In genomic region chr13:33487575-33488243, GRCh38 we compare ENCODE assay signal across 9 cellular contexts.
DNase-seq lines count a peak whose midpoint lies in the region; ATAC-seq, FAIRE-seq and TF ChIP-seq lines count a peak whose summit lies in the region.
"Had no signal": no experiment of that assay in that cellular context is flagged by ENCODE, and none has a peak within 500 bp of the region (broad histone marks: within the 10 kb centered on the region; RNA-seq: fewer than 3 reads in every experiment).

No MANE protein-coding gene starts in this region.

- peaks cover 0 to 3% (median 0%) of the 10 kb centered on the region in 3 donors for H3K36me3 ChIP-seq in pancreas

- H3K27me3 Mint-ChIP-seq in activated CD4-positive, alpha-beta T cell treated with anti-CD3 and anti-CD28 coated beads for 36 hours, result peaks cover 8% of the 10 kb centered on the region

- H3K4me3 ChIP-seq in epithelial cell of esophagus (ENCODE audit: low read length) (no peak overlapping the region), pancreas (no peak overlapping the region)

- H3K27ac Mint-ChIP-seq in activated CD4-positive, alpha-beta T cell treated with anti-CD3 and anti-CD28 coated beads for 36 hours, result no peak overlapping the region
- H3K27ac Mint-ChIP-seq: activated naive CD4-positive, alpha-beta T cell treated with anti-CD3 and anti-CD28 coated beads, Interleukin-2, amount 50 U/mL, for 24 hours had no signal

- H3K4me1 Mint-ChIP-seq in activated CD4-positive, alpha-beta T cell treated with anti-CD3 and anti-CD28 coated beads for 36 hours, result no peaks in the 10 kb centered on the region
- H3K4me1 Mint-ChIP-seq: activated naive CD4-positive, alpha-beta T cell treated with anti-CD3 and anti-CD28 coated beads, Interleukin-2, amount 50 U/mL, for 24 hours had no signal

- ATAC-seq in GM19025 (IDR thresholded peaks at IDR 0.05; ENCODE audit: low read depth, unreplicated experiment), result peak; percentile 75
- peak in 3 of 4 donors; percentile 67 to 87 (median 85) for ATAC-seq in pancreas
- ATAC-seq in activated CD4-positive, alpha-beta T cell treated with anti-CD3 and anti-CD28 coated beads for 36 hours, result no peak
- no peak for ATAC-seq in GM21825 (IDR thresholded peaks at IDR 0.05; ENCODE audit: unreplicated experiment)

- no peak overlapping the region for H3K4me3 Mint-ChIP-seq in activated CD4-positive, alpha-beta T cell treated with anti-CD3 and anti-CD28 coated beads for 36 hours
- H3K4me3 Mint-ChIP-seq: activated naive CD4-positive, alpha-beta T cell treated with anti-CD3 and anti-CD28 coated beads, Interleukin-2, amount 50 U/mL, for 24 hours had no signal

- no peaks in the 10 kb centered on the region for H3K9me3 ChIP-seq in pancreas

- peaks cover 5% of the 10 kb centered on the region for H3K9me3 Mint-ChIP-seq in activated CD4-positive, alpha-beta T cell treated with anti-CD3 and anti-CD28 coated beads for 36 hours (ENCODE audit: low read depth)

- no peak for FAIRE-seq in pancreas (lab: Jason Lieb, UNC)

- in situ Hi-C loops in ACHN (cut with HindIII; ENCODE audit: low pct_ligation_motif_present, low pct_unique_long_range_greater_than_20kb, low sequenced_read_pairs), result no loop called here

- intact Hi-C loops in pancreas (cut with DNase I), result no loop called here
- intact Hi-C loops in activated CD4-positive, alpha-beta T cell treated with anti-CD3 and anti-CD28 coated beads for 36 hours (cut with DNase I, micrococcal nuclease), result no loop called here

- H3K27ac ChIP-seq in pancreas, result no peak overlapping the region

- DNase-seq in ACHN (peak; percentile 13), NCI-H524 treated with DMSO at 0.1 percent for 48 hours (lab: John Stamatoyannopoulos, UW) (peak; percentile 0), epithelial cell of esophagus (ENCODE audit: low read depth) (peak; percentile 56), pancreas (no peak), NCI-H1048 (lab: John Stamatoyannopoulos, UW) (no peak)
- no peak for DNase-seq in activated CD4-positive, alpha-beta T cell treated with anti-CD3 and anti-CD28 coated beads for 36 hours

- no peaks in the 10 kb centered on the region for H3K4me1 ChIP-seq in pancreas

- 83 to 89% methylated on average over 5 of the region's 5 CpGs for WGBS in pancreas, 2 donors

- no peaks in the 10 kb centered on the region for H3K27me3 ChIP-seq in pancreas

- POLR2A ChIA-PET in activated CD4-positive, alpha-beta T cell treated with anti-CD3 and anti-CD28 coated beads for 36 hours (lab: Charles Lee), result no interaction called here

- TF ChIP-seq CTCF in epithelial cell of esophagus (IDR thresholded peaks at IDR 0.05; ENCODE audit: insufficient read depth, low read depth, low read length, missing control alignments) (peak; percentile 47), pancreas (IDR thresholded peaks at IDR 0.05) (no peak)

- H3K36me3 Mint-ChIP-seq in activated CD4-positive, alpha-beta T cell treated with anti-CD3 and anti-CD28 coated beads for 36 hours (ENCODE audit: low read depth), result no peaks in the 10 kb centered on the region

- CTCF ChIA-PET in activated CD4-positive, alpha-beta T cell treated with anti-CD3 and anti-CD28 coated beads for 36 hours (lab: Charles Lee), result no interaction called here

Comparison
In these comparisons a context has a peak if more than half of its experiments do, and no peak if none do; other contexts are left out.
1. DNase-seq: peak in ACHN (single experiment), NCI-H524 treated with DMSO at 0.1 percent for 48 hours (single experiment) and epithelial cell of esophagus (single experiment); none in pancreas (0 of 6), NCI-H1048 (single experiment) and activated CD4-positive, alpha-beta T cell treated with anti-CD3 and anti-CD28 coated beads for 36 hours (single experiment).
2. ATAC-seq: peak in GM19025 (single experiment) and pancreas (3 of 4); none in activated CD4-positive, alpha-beta T cell treated with anti-CD3 and anti-CD28 coated beads for 36 hours (single experiment) and GM21825 (single experiment).